Comparison of ENCODE assay signal across 1 cellular context in genomic region chr11:58059011-58059358, GRCh38.
TF ChIP-seq lines count a peak whose summit lies in the region.

No MANE protein-coding gene starts in this region.

TF ChIP-seq in GM23338, 12 proteins besides CTCF, POLR2A, EP300 and RAD21 (continued from another document):
- TF ChIP-seq ZNF462 (CRISPR knock-in tag; IDR thresholded peaks at IDR 0.05), result no peak
- no peak for TF ChIP-seq JUNB (IDR thresholded peaks at IDR 0.05; ENCODE audit: unreplicated experiment)
- TF ChIP-seq CREB1 (CRISPR knock-in tag; IDR thresholded peaks at IDR 0.05; ENCODE audit: low read depth), result no peak
- no peak for TF ChIP-seq EZH2 (IDR thresholded peaks at IDR 0.05; ENCODE audit: low read depth, unreplicated experiment)
- no peak for TF ChIP-seq POLR2AphosphoS5 (IDR thresholded peaks at IDR 0.05; ENCODE audit: low read depth)
- TF ChIP-seq STAT1 (IDR thresholded peaks at IDR 0.05; ENCODE audit: unreplicated experiment), result no peak
